14 cellular contexts compared by ENCODE assay signal in the genomic region with DNA sequence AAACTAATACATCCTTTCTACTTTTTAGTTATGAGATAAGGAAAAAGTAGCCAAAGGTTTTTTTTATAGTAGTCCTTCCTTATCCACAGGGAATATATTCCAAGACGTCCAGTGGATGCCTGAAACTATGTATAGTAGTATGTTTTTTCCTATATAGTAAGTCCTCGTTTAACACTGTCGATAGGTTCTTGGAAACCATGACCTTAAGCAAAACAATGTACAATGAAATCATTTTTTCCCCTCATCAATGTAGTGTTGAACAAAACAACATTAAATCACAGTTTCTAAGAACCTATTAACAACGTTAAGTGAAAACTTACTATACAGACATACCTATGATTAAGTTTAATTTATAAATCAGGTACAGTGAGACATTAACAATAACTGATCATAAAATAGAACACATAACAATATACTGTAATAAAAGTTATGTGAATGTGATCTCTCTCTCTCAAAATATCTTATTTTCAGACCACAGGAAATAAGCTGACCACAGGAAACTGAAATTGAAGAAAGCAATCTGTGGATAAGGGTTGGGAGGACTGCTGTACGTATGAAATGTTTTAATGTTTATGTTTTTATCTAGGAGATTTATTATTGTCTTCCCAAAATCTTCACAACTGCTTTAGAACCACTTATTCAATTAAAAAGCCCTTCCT. TPM values are rescaled to one million over a fixed set of nuclear protein-coding genes. Genes with fewer than 3 reads are reported as not detected.
DNase-seq lines count a peak whose midpoint lies in the region; ATAC-seq and TF ChIP-seq lines count a peak whose summit lies in the region.
"Had no signal": no experiment of that assay in that cellular context is flagged by ENCODE, and none has a peak within 500 bp of the region (broad histone marks: within the 10 kb centered on the region; RNA-seq: fewer than 3 reads in every experiment).

No MANE protein-coding gene starts in this region.

- 0 out of 2 replicates have a peak, but pooled peaks cover 6% of the 10 kb centered on the region for H3K79me2 ChIP-seq in PC-3 (ENCODE audit: low read length)
- H3K79me2 ChIP-seq in Karpas-422 (ENCODE audit: low read length) = peaks cover 70% of the 10 kb centered on the region

- H3K9me2 ChIP-seq in PC-3 (replicated peaks; ENCODE audit: low read length) (no peaks in the 10 kb centered on the region), Karpas-422 (replicated peaks; ENCODE audit: insufficient read depth, low read length) (no peaks in the 10 kb centered on the region)

- peaks cover 55% of the 10 kb centered on the region for H3K36me3 ChIP-seq in PC-3 (ENCODE audit: low read depth, low read length)
- H3K36me3 ChIP-seq in Karpas-422 (ENCODE audit: insufficient read depth, low read length) = peaks cover 86% of the 10 kb centered on the region

- POLR2A ChIA-PET in PC-3 (lab: Charles Lee; ENCODE audit: unreplicated experiment) = no interaction called here

- DNase-seq in AG10803 (ENCODE audit: low read depth) (peak; percentile 18), PC-3 (no peak), fibroblast of the aortic adventitia (ENCODE audit: low read depth) (peak; percentile 68), Karpas-422 (no peak), occipital lobe (lab: John Stamatoyannopoulos, UW) (no peak), GM13976 (ENCODE audit: low spot score) (no peak), T1000 (lab: John Stamatoyannopoulos, UW) (no peak)
- DNase-seq: aorta; NCI-H1417; NCI-H82; nephron progenitor cell; spleen; stimulated activated CD8-positive, alpha-beta memory T cell treated with anti-CD3 and anti-CD28 coated beads, Interleukin-4, amount 100 ng/mL, for 48 hours had no signal

- no peak overlapping the region for H2AFZ ChIP-seq in PC-3 (ENCODE audit: low read length)
- no peak overlapping the region for H2AFZ ChIP-seq in Karpas-422 (ENCODE audit: low read length)

- TF ChIP-seq CTCF in AG10803 (conservative IDR thresholded peaks at IDR 0.05; ENCODE audit: low read length) = no peak
- TF ChIP-seq CTCF in PC-3 (conservative IDR thresholded peaks at IDR 0.05; ENCODE audit: low read depth, low read length) = no peak
- no peak for TF ChIP-seq CTCF in fibroblast of the aortic adventitia (IDR thresholded peaks at IDR 0.05; ENCODE audit: insufficient read depth, low read length)
- TF ChIP-seq CTCF in GM13976 (IDR thresholded peaks at IDR 0.05; ENCODE audit: borderline replicate concordance, control extremely low read depth, extremely low read depth, insufficient read depth, missing control alignments) = no peak

- in situ Hi-C loops in GM13976 (cut with MboI; ENCODE audit: low sequenced_read_pairs, unreplicated experiment) = no loop called here

- no TSS peak for BruUV-seq in PC-3 (replicated peaks; lab: Mats Ljungman, UMichigan)

- H3K4me1 ChIP-seq in PC-3 (ENCODE audit: insufficient read depth, low read length) = peaks cover 35% of the 10 kb centered on the region
- H3K4me1 ChIP-seq in Karpas-422 (ENCODE audit: low read length) = no peaks in the 10 kb centered on the region
- H3K4me1 ChIP-seq: spleen had no signal

- peak overlapping the region; percentile 22 for H3K4me2 ChIP-seq in PC-3 (ENCODE audit: low read length)
- H3K4me2 ChIP-seq in Karpas-422 (ENCODE audit: low read depth, low read length, poor library complexity, severe bottlenecking) = no peak overlapping the region

- H3K9me3 ChIP-seq in PC-3 (ENCODE audit: low read length) (no peaks in the 10 kb centered on the region), Karpas-422 (ENCODE audit: low read length) (no peaks in the 10 kb centered on the region)
- H3K9me3 ChIP-seq: spleen had no signal

- no peak overlapping the region for H3K9ac ChIP-seq in PC-3 (ENCODE audit: low read length)
- H3K9ac ChIP-seq in Karpas-422 (ENCODE audit: low read length) = no peak overlapping the region

- intact Hi-C loops in PC-3 (cut with micrococcal nuclease) = no loop called here

- H3K4me3 ChIP-seq in AG10803 (ENCODE audit: low read length) (no peak overlapping the region), PC-3 (ENCODE audit: low read length) (no peak overlapping the region), fibroblast of the aortic adventitia (ENCODE audit: low read depth, low read length) (no peak overlapping the region), Karpas-422 (ENCODE audit: low read length) (no peak overlapping the region)
- H3K4me3 ChIP-seq: spleen had no signal

- peak; percentile 42 for ATAC-seq in GM18909 (IDR thresholded peaks at IDR 0.05; ENCODE audit: poor library complexity, unreplicated experiment)
- no peak for ATAC-seq in PC-3

- H3K27me3 ChIP-seq in PC-3 (ENCODE audit: low read length) = no peaks in the 10 kb centered on the region
- no peaks in the 10 kb centered on the region for H3K27me3 ChIP-seq in Karpas-422 (ENCODE audit: low read length)
- H3K27me3 ChIP-seq: spleen had no signal

- CTCF ChIA-PET in PC-3 (lab: Charles Lee) = no interaction called here

- no peaks in the 10 kb centered on the region for H3F3A ChIP-seq in PC-3 (ENCODE audit: low read length, unreplicated experiment)

- H4K20me1 ChIP-seq in PC-3 (ENCODE audit: low read length) (no peaks in the 10 kb centered on the region), Karpas-422 (ENCODE audit: insufficient read depth, low read depth, low read length) (no peaks in the 10 kb centered on the region)

- H3K27ac ChIP-seq in PC-3 (ENCODE audit: low read length) = peak overlapping the region; percentile 55
- no peak overlapping the region for H3K27ac ChIP-seq in Karpas-422 (ENCODE audit: low read length)
- H3K27ac ChIP-seq: spleen had no signal

RNA-seq across cellular contexts. Expression of a gene that starts 20.6 kb away (rescaled TPM):
- 30.4 TPM in 2 replicates for total RNA-seq in PC-3 (2014; rRNA removed)
- total RNA-seq in fibroblast of the aortic adventitia (ENCODE audit: low replicate concordance) = 116 and 176 TPM in 2 replicates
- total RNA-seq in Karpas-422 (2014; rRNA removed; shearing (Covaris generic); ENCODE audit: low replicate concordance) = 50.7 and 65.5 TPM in 2 replicates
- total RNA-seq in occipital lobe = 97.8 TPM

RNA-seq across cellular contexts. Expression of a gene that starts 35.2 kb away (rescaled TPM):
- total RNA-seq in PC-3 (2014; rRNA removed) (27.2 and 34.6 TPM in 2 replicates), fibroblast of the aortic adventitia (ENCODE audit: low replicate concordance) (30.9 and 50.5 TPM in 2 replicates), occipital lobe (63.3 TPM)
- 27.0 and 33.0 TPM in 2 replicates for total RNA-seq in Karpas-422 (2014; rRNA removed; shearing (Covaris generic); ENCODE audit: low replicate concordance)

Comparison
In these comparisons a context has a peak if more than half of its experiments do, and no peak if none do; other contexts are left out.
1. DNase-seq: peak in AG10803 (single experiment) and fibroblast of the aortic adventitia (single experiment); none in PC-3 (single experiment), Karpas-422 (single experiment), occipital lobe (single experiment), GM13976 (single experiment) and T1000 (single experiment).